In genomic region chr12:104063712-104064030, GRCh38 we compare ENCODE assay signal across 8 cellular contexts. TPM values are rescaled to one million over a fixed set of nuclear protein-coding genes. Genes with fewer than 3 reads are reported as not detected.
DNase-seq lines count a peak whose midpoint lies in the region; ATAC-seq and TF ChIP-seq lines count a peak whose summit lies in the region.

No MANE protein-coding gene starts in this region.

- POLR2A ChIA-PET in Panc1 (lab: Charles Lee): interaction anchor here (0.7 kb wide), 1 partner anchor 73 kb away, joined by 14 read pairs; no protein-coding TSS in a partner anchor
- POLR2A ChIA-PET in naive thymus-derived CD8-positive, alpha-beta T cell (lab: Charles Lee): interaction anchor here (0.6 to 2.2 kb wide), 13 partner anchors 13 to 1321 kb away, joined by 3 to 27 read pairs (median 3); partner anchors contain the start of genes HSP90B1, NFYB and TDG

- no peaks in the 10 kb centered on the region for H3K9me3 Mint-ChIP-seq in activated naive CD4-positive, alpha-beta T cell treated with anti-CD3 and anti-CD28 coated beads, Interleukin-2, amount 10 ng/mL, durations not matched to agents 7 days and 5 days
- H3K9me3 Mint-ChIP-seq in endodermal cell: no peaks in the 10 kb centered on the region
- no peaks in the 10 kb centered on the region for H3K9me3 Mint-ChIP-seq in naive thymus-derived CD8-positive, alpha-beta T cell

- H3K4me1 ChIP-seq in Panc1 (ENCODE audit: control insufficient read depth, insufficient read depth, low read length): peaks cover 23% of the 10 kb centered on the region
- no peaks in the 10 kb centered on the region for H3K4me1 ChIP-seq in endodermal cell (ENCODE audit: control insufficient read depth, insufficient read depth, low read length)

- TF ChIP-seq CTCF in Panc1 (IDR thresholded peaks at IDR 0.05): no peak
- TF ChIP-seq CTCF in endodermal cell (conservative IDR thresholded peaks at IDR 0.05): no peak

- 10 to 22% methylated on average over 1 to 7 of the region's 7 CpGs for WGBS in endodermal cell (ENCODE audit: insufficient coverage in 1 of 2, insufficient read length in 1 of 2), 2 experiments

- peaks cover 21% of the 10 kb centered on the region for H3K4me1 Mint-ChIP-seq in activated naive CD4-positive, alpha-beta T cell treated with anti-CD3 and anti-CD28 coated beads, Interleukin-2, amount 10 ng/mL, durations not matched to agents 7 days and 5 days
- peaks cover 9% of the 10 kb centered on the region for H3K4me1 Mint-ChIP-seq in endodermal cell
- peaks cover 10 to 22% (median 18%) of the 10 kb centered on the region in 4 donors for H3K4me1 Mint-ChIP-seq in naive thymus-derived CD8-positive, alpha-beta T cell

- peak; percentile 25 for ATAC-seq in HG02884 (IDR thresholded peaks at IDR 0.05; ENCODE audit: unreplicated experiment)
- ATAC-seq in Panc1: peak; percentile 60
- ATAC-seq in naive thymus-derived CD8-positive, alpha-beta T cell: peak; percentile 41 to 42

- H3K9ac ChIP-seq in endodermal cell (ENCODE audit: extremely low read depth, low read length, poor library complexity, severe bottlenecking): peak overlapping the region; percentile 53

- no TSS peak for BruUV-seq in Panc1 (replicated peaks; lab: Mats Ljungman, UMichigan)

- peaks cover 33% of the 10 kb centered on the region for H3K27me3 Mint-ChIP-seq in activated naive CD4-positive, alpha-beta T cell treated with anti-CD3 and anti-CD28 coated beads, Interleukin-2, amount 10 ng/mL, durations not matched to agents 7 days and 5 days
- H3K27me3 Mint-ChIP-seq in endodermal cell (ENCODE audit: insufficient read depth): peaks cover 32% of the 10 kb centered on the region
- peaks cover 1 to 13% (median 8%) of the 10 kb centered on the region in 5 donors for H3K27me3 Mint-ChIP-seq in naive thymus-derived CD8-positive, alpha-beta T cell

- H3K36me3 ChIP-seq in Panc1 (ENCODE audit: control insufficient read depth, insufficient read depth, low read length): peaks cover 7% of the 10 kb centered on the region
- H3K36me3 ChIP-seq in endodermal cell (ENCODE audit: control insufficient read depth, insufficient read depth, low read length): peaks cover 6% of the 10 kb centered on the region

- peak overlapping the region; percentile 91 for H3K4me3 Mint-ChIP-seq in activated naive CD4-positive, alpha-beta T cell treated with anti-CD3 and anti-CD28 coated beads, Interleukin-2, amount 10 ng/mL, durations not matched to agents 7 days and 5 days
- H3K4me3 Mint-ChIP-seq in endodermal cell: peak overlapping the region; percentile 84
- peak overlapping the region; percentile 90 to 97 (median 92) for H3K4me3 Mint-ChIP-seq in naive thymus-derived CD8-positive, alpha-beta T cell

- in situ Hi-C loops in Panc1 (cut with HindIII; ENCODE audit: low pct_unique_long_range_greater_than_20kb, low sequenced_read_pairs): no loop called here

- DNase-seq in activated naive CD4-positive, alpha-beta T cell treated with anti-CD3 and anti-CD28 coated beads, Interleukin-2, amount 10 ng/mL, durations not matched to agents 7 days and 5 days: no peak
- no peak for DNase-seq in activated naive CD4-positive, alpha-beta T cell treated with Interleukin-2 at 50 U/mL for 16 hours
- DNase-seq in Panc1 (ENCODE audit: low read depth, low spot score) (no peak), endodermal cell (no peak), AML-193 (lab: John Stamatoyannopoulos, UW) (no peak), DMS114 treated with DMSO at 0.1 percent for 48 hours (lab: John Stamatoyannopoulos, UW; ENCODE audit: unreplicated experiment) (no peak)
- DNase-seq in naive thymus-derived CD8-positive, alpha-beta T cell: no peak

- CTCF ChIA-PET in activated naive CD4-positive, alpha-beta T cell treated with anti-CD3 and anti-CD28 coated beads, Interleukin-2, amount 10 ng/mL, durations not matched to agents 7 days and 5 days (lab: Charles Lee): interaction anchor here (0.8 to 3.6 kb wide), 2 partner anchors 45 to 186 kb away, joined by 4 to 25 read pairs; no protein-coding TSS in a partner anchor
- CTCF ChIA-PET in Panc1 (lab: Charles Lee): no interaction called here

- H3K9me3 ChIP-seq in Panc1 (ENCODE audit: control insufficient read depth, insufficient read depth, low read depth, low read length) (no peaks in the 10 kb centered on the region), endodermal cell (ENCODE audit: control insufficient read depth, low read length) (no peaks in the 10 kb centered on the region)

- no peak overlapping the region for H3K27ac Mint-ChIP-seq in activated naive CD4-positive, alpha-beta T cell treated with anti-CD3 and anti-CD28 coated beads, Interleukin-2, amount 10 ng/mL, durations not matched to agents 7 days and 5 days
- no peak overlapping the region for H3K27ac Mint-ChIP-seq in endodermal cell
- H3K27ac Mint-ChIP-seq in naive thymus-derived CD8-positive, alpha-beta T cell: peak overlapping the region in 8 of 10 donors; percentile 49 to 97 (median 85)

- H3K27me3 ChIP-seq in Panc1 (ENCODE audit: control insufficient read depth, insufficient read depth, low read length) (no peaks in the 10 kb centered on the region), endodermal cell (ENCODE audit: control insufficient read depth, insufficient read depth, low read length, poor library complexity, severe bottlenecking) (peaks cover 24% of the 10 kb centered on the region)

- H3K36me3 Mint-ChIP-seq in activated naive CD4-positive, alpha-beta T cell treated with anti-CD3 and anti-CD28 coated beads, Interleukin-2, amount 10 ng/mL, durations not matched to agents 7 days and 5 days: peaks cover 11% of the 10 kb centered on the region
- H3K36me3 Mint-ChIP-seq in endodermal cell (ENCODE audit: low read depth): no peaks in the 10 kb centered on the region
- H3K36me3 Mint-ChIP-seq in naive thymus-derived CD8-positive, alpha-beta T cell: peaks cover 0 to 18% (median 0%) of the 10 kb centered on the region in 3 donors

- intact Hi-C loops in Panc1 (cut with micrococcal nuclease; ENCODE audit: unreplicated experiment): no loop called here

- H3K4me3 ChIP-seq in Panc1 (ENCODE audit: low read depth in 2 of 2, low read length in 2 of 2): peak overlapping the region; percentile 93 to 94
- H3K4me3 ChIP-seq in endodermal cell (ENCODE audit: low read length): peak overlapping the region; percentile 93

- H3K27ac ChIP-seq in Panc1 (ENCODE audit: low read length) (peak overlapping the region; percentile 87), endodermal cell (ENCODE audit: low read depth, low read length) (no peak overlapping the region)

RNA-seq across cellular contexts. Expression of gene HCFC2, which starts 0.7 kb away (rescaled TPM):
- total RNA-seq in Panc1 (2021; ENCODE audit: unreplicated experiment) (8.5 TPM), endodermal cell (1 to 10 TPM; 2.2 to 3.4 TPM)
- 3.1 TPM for polyA plus RNA-seq in Panc1 (2012; ENCODE audit: insufficient read length)
- polyA plus RNA-seq in endodermal cell (2013, experiment 1 of 2): 7.0 TPM
- 6.9 TPM for polyA plus RNA-seq in endodermal cell (2013, experiment 2 of 2)
- 10 to 100 TPM; 14.9 to 17.1 TPM for total RNA-seq in naive thymus-derived CD8-positive, alpha-beta T cell
- polyA plus RNA-seq in naive thymus-derived CD8-positive, alpha-beta T cell: 1 to 10 TPM; 4.1 to 6.9 (median 6.3) TPM

RNA-seq across cellular contexts. Expression of gene GLT8D2, which starts 13.7 kb away (rescaled TPM):
- total RNA-seq in Panc1 (2021; ENCODE audit: unreplicated experiment): 0.54 TPM
- polyA plus RNA-seq in Panc1 (2012; ENCODE audit: insufficient read length): 0.50 TPM
- total RNA-seq in endodermal cell: 1 to 10 TPM in 1 of 2 donors, under 1 TPM in 1; 0.69 to 1.3 TPM
- 3.7 TPM for polyA plus RNA-seq in endodermal cell (2013, experiment 1 of 2)
- polyA plus RNA-seq in endodermal cell (2013, experiment 2 of 2): 4.1 TPM
- total RNA-seq in naive thymus-derived CD8-positive, alpha-beta T cell: not detected
- polyA plus RNA-seq in naive thymus-derived CD8-positive, alpha-beta T cell: not detected

Comparison
In these comparisons a context has a peak if more than half of its experiments do, and no peak if none do; other contexts are left out.
1. H3K27ac Mint-ChIP-seq: peak in naive thymus-derived CD8-positive, alpha-beta T cell (8 of 10); none in activated naive CD4-positive, alpha-beta T cell treated with anti-CD3 and anti-CD28 coated beads, Interleukin-2, amount 10 ng/mL, durations not matched to agents 7 days and 5 days (single experiment) and endodermal cell (single experiment).
2. Peak in every context shown above with its lines, with median percentiles within 50 percentile points of each other: H3K4me3 Mint-ChIP-seq and ATAC-seq.